ENCODE assay signal across 8 cellular contexts in genomic region chr5:21810737-21811316, GRCh38.
DNase-seq lines count a peak whose midpoint lies in the region; ATAC-seq and TF ChIP-seq lines count a peak whose summit lies in the region.

No MANE protein-coding gene starts in this region.

- H3K27ac ChIP-seq in KMS-11, result no peak overlapping the region
- H3K27ac ChIP-seq in caudate nucleus (ENCODE audit: low read depth, low read length), result no peak overlapping the region

- CTCF ChIA-PET in WTC11 (lab: Charles Lee), result no interaction called here

- no peak overlapping the region for H3K27ac Mint-ChIP-seq in WTC11

- POLR2A ChIA-PET in WTC11 (lab: Charles Lee), result no interaction called here

- TF ChIP-seq CTCF in KMS-11 (conservative IDR thresholded peaks at IDR 0.05; ENCODE audit: low read depth, low read length) (peak; percentile 56; the same call in 1 of the 2 replicates), WTC11 (IDR thresholded peaks at IDR 0.05) (0 out of 2 replicates have a peak, but pooled peaks have one; percentile 31)

- H3K79me2 ChIP-seq in KMS-11 (ENCODE audit: insufficient read depth, low read depth), result no peaks in the 10 kb centered on the region

- 0 out of 2 replicates have a peak, but pooled peaks cover 4% of the 10 kb centered on the region for H3K4me1 Mint-ChIP-seq in WTC11

- peaks cover 6% of the 10 kb centered on the region; the same call in 1 of the 2 replicates for H3K9me3 Mint-ChIP-seq in WTC11

- no peaks in the 10 kb centered on the region for H3K36me3 Mint-ChIP-seq in WTC11

- ATAC-seq in WTC11 (no peak), GM21619 (IDR thresholded peaks at IDR 0.05; ENCODE audit: unreplicated experiment) (no peak)

- H3K4me1 ChIP-seq in KMS-11 (ENCODE audit: low read depth, poor library complexity, severe bottlenecking), result no peaks in the 10 kb centered on the region

- H3K4me3 ChIP-seq in KMS-11 (IDR thresholded peaks at IDR 0.05; ENCODE audit: insufficient read depth, low read depth, low read length), result no peak overlapping the region

- no peak overlapping the region for H3K4me3 Mint-ChIP-seq in WTC11

- H3K27me3 Mint-ChIP-seq in WTC11 (ENCODE audit: low read depth), result no peaks in the 10 kb centered on the region

- H3K27me3 ChIP-seq in KMS-11 (ENCODE audit: insufficient read depth, low read depth), result no peaks in the 10 kb centered on the region

- no peak overlapping the region for H3K4me2 ChIP-seq in KMS-11

- no peak overlapping the region for H3K9ac ChIP-seq in KMS-11

- no peaks in the 10 kb centered on the region; the same call in 1 of the 2 replicates for H4K20me1 ChIP-seq in KMS-11 (ENCODE audit: insufficient read depth)

- DNase-seq in DMS53 (lab: John Stamatoyannopoulos, UW) (peak; percentile 77), WTC11 (ENCODE audit: low spot score) (no peak), lung microvascular endothelial cell (ENCODE audit: low read depth in 2 of 2) (peak; percentile 47 to 60), GM19240 (ENCODE audit: insufficient read length, low spot score) (no peak), RPMI8226 (no peak), caudate nucleus (lab: John Stamatoyannopoulos, UW) (no peak)

- H3K36me3 ChIP-seq in KMS-11 (ENCODE audit: insufficient read depth), result no peaks in the 10 kb centered on the region

- no peak overlapping the region for H2AFZ ChIP-seq in KMS-11 (ENCODE audit: low read depth)

TF ChIP-seq in WTC11, 78 proteins besides CTCF, POLR2A, EP300 and RAD21:
- TF ChIP-seq MLX (CRISPR knock-in tag; IDR thresholded peaks at IDR 0.05) (no peak), FOXK1 (CRISPR knock-in tag; IDR thresholded peaks at IDR 0.05) (no peak)

Comparison
In these comparisons a context has a peak if more than half of its experiments do, and no peak if none do; other contexts are left out.
1. DNase-seq: peak in DMS53 (single experiment) and lung microvascular endothelial cell (2 of 2); none in WTC11 (single experiment), GM19240 (single experiment), RPMI8226 (single experiment) and caudate nucleus (0 of 61).